Comparison of ENCODE assay signal across 14 cellular contexts in the genomic region with DNA sequence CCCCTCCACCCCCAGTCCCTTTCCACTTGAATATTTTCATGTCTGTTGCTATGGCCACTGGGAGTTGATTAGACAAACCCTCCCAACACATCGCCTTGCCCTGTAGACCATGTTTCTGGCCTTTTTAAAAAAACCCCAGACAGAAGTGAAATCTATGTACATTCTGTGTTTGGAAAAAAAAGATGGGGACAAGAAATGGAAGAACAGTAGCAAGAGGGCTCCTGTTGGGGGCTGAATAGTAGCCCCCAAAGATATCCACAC.
DNase-seq lines count a peak whose midpoint lies in the region; ATAC-seq and TF ChIP-seq lines count a peak whose summit lies in the region.
"Had no signal": no experiment of that assay in that cellular context is flagged by ENCODE, and none has a peak within 500 bp of the region (broad histone marks: within the 10 kb centered on the region; RNA-seq: fewer than 3 reads in every experiment).

No MANE protein-coding gene starts in this region.

- peak; percentile 14 for ATAC-seq in HG03159 (IDR thresholded peaks at IDR 0.05; ENCODE audit: unreplicated experiment)
- no peak for ATAC-seq in natural killer cell
- no peak for ATAC-seq in HG02840 (IDR thresholded peaks at IDR 0.05; ENCODE audit: low FRiP score, unreplicated experiment)
- ATAC-seq: activated CD4-positive, CD25-positive, alpha-beta regulatory T cell treated with anti-CD3 and anti-CD28 coated beads, Interleukin-2, amount 50 U/mL, for 24 hours; CD8-positive, alpha-beta T cell; T-cell had no signal

- H3K4me1 Mint-ChIP-seq in natural killer cell: no peaks in the 10 kb centered on the region
- H3K4me1 Mint-ChIP-seq in progenitor cell of endocrine pancreas (ENCODE audit: low read depth): peaks cover 19% of the 10 kb centered on the region
- H3K4me1 Mint-ChIP-seq: T-cell had no signal

- H3K27me3 ChIP-seq in layer of hippocampus (ENCODE audit: control insufficient read depth, insufficient read depth, low read length) (no peaks in the 10 kb centered on the region), transverse colon (no peaks in the 10 kb centered on the region)
- H3K27me3 ChIP-seq: ovary had no signal

- 44 to 100% methylated on average over 1 of the region's 1 CpG for WGBS in transverse colon (ENCODE audit: low coverage in 1 of 2), 2 donors

- H3K9me3 Mint-ChIP-seq in natural killer cell: no peaks in the 10 kb centered on the region
- H3K9me3 Mint-ChIP-seq in progenitor cell of endocrine pancreas (ENCODE audit: low read depth): no peaks in the 10 kb centered on the region
- H3K9me3 Mint-ChIP-seq: CD8-positive, alpha-beta T cell had no signal

- H3K27ac Mint-ChIP-seq in natural killer cell: no peak overlapping the region
- H3K27ac Mint-ChIP-seq in progenitor cell of endocrine pancreas: no peak overlapping the region
- H3K27ac Mint-ChIP-seq: CD8-positive, alpha-beta T cell; T-cell had no signal

- DNase-seq in transverse colon (no peak), natural killer cell (no peak), progenitor cell of endocrine pancreas (ENCODE audit: low spot score, unreplicated experiment) (no peak)
- DNase-seq: activated CD8-positive, alpha-beta memory T cell treated with anti-CD3 and anti-CD28 coated beads, Interleukin-2, amount 50 U/mL, for 48 hours; activated naive CD4-positive, alpha-beta T cell treated with anti-CD3 and anti-CD28 coated beads, Interleukin-2, amount 50 U/mL, for 16 hours; CD8-positive, alpha-beta T cell; GDM1; T-cell had no signal

- TF ChIP-seq CTCF in transverse colon (IDR thresholded peaks at IDR 0.05) (no peak), natural killer cell (IDR thresholded peaks at IDR 0.05) (no peak), progenitor cell of endocrine pancreas (IDR thresholded peaks at IDR 0.05; ENCODE audit: unreplicated experiment) (no peak)

- H3K27ac ChIP-seq in angular gyrus (ENCODE audit: low read depth, low read length) (peak overlapping the region; percentile 70), layer of hippocampus (ENCODE audit: low read depth, low read length) (peak overlapping the region; percentile 68), transverse colon (peak overlapping the region; percentile 55 to 76 (median 66))
- H3K27ac ChIP-seq: ovary had no signal

- no peak for TF ChIP-seq POLR2A in transverse colon (IDR thresholded peaks at IDR 0.05)

- TF ChIP-seq EP300 in transverse colon (IDR thresholded peaks at IDR 0.05; ENCODE audit: low read depth): no peak

- in situ Hi-C loops in transverse colon (cut with MboI; ENCODE audit: low pct_ligation_motif_present in 1 of 4, low pct_unique_long_range_greater_than_20kb in 1 of 4, low sequenced_read_pairs in 3 of 4): loop anchor here in 1 of 4 donors (25.0 kb wide), 1 partner anchor 271 kb away; no protein-coding TSS in a partner anchor

- H3K4me1 ChIP-seq in transverse colon: peaks cover 13 to 29% (median 19%) of the 10 kb centered on the region in 4 donors

- H3K4me3 Mint-ChIP-seq in natural killer cell (no peak overlapping the region), progenitor cell of endocrine pancreas (ENCODE audit: low read depth) (no peak overlapping the region)
- H3K4me3 Mint-ChIP-seq: CD8-positive, alpha-beta T cell; T-cell had no signal

- no peaks in the 10 kb centered on the region for H3K9me3 ChIP-seq in transverse colon
- H3K9me3 ChIP-seq: ovary had no signal

- H3K4me3 ChIP-seq in transverse colon: no peak overlapping the region
- H3K4me3 ChIP-seq: ovary had no signal

- H3K36me3 Mint-ChIP-seq in natural killer cell (no peaks in the 10 kb centered on the region), progenitor cell of endocrine pancreas (ENCODE audit: insufficient read depth) (peaks cover 20% of the 10 kb centered on the region)
- H3K36me3 Mint-ChIP-seq: CD8-positive, alpha-beta T cell had no signal

- H3K27me3 Mint-ChIP-seq in natural killer cell (ENCODE audit: low read depth in 2 of 2): no peaks in the 10 kb centered on the region
- peaks cover 3% of the 10 kb centered on the region for H3K27me3 Mint-ChIP-seq in progenitor cell of endocrine pancreas

- H3K36me3 ChIP-seq in transverse colon: peaks cover 0 to 5% (median 0%) of the 10 kb centered on the region in 4 donors
- H3K36me3 ChIP-seq: ovary had no signal

- intact Hi-C loops in transverse colon (cut with DNase I; ENCODE audit: low total_unique reads) (no loop called here), natural killer cell (cut with micrococcal nuclease) (no loop called here)
